In the genomic region with DNA sequence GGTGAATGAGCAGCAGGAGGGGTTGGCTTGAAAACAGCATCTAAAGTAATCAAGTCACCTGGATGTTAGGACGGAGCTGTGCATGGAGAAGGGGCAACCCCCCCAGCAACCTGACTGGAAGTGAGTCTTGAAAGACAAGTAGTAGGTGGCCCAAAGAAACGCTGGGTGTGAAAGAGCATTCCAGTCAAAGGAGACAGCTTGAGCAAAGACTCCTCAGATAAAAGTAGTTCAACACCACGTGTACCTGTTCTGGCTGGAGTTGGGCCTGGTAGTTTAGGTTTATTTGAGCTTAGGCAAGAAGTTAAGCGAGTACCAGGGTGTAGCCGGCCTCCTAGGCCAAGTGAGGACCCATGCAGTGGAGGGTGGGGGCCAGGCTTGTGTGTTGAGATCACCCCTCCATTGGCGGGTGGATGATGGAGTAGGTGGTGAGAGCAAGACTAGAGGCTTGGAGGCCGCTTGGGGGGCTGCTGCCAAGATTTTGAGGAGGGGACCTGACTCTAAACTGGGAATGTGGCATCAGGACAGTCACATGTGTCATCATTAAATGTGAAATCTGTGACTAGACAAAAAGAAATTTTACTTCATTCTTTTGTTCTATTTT, we compare ENCODE assay signal across 18 cellular contexts.
A peak's percentile ranks its signal among the peaks of the same experiment; 100 is the strongest.
DNase-seq lines count a peak whose midpoint lies in the region; ATAC-seq and TF ChIP-seq lines count a peak whose summit lies in the region.
"Had no signal": no experiment of that assay in that cellular context is flagged by ENCODE, and none has a peak within 500 bp of the region (broad histone marks: within the 10 kb centered on the region; RNA-seq: fewer than 3 reads in every experiment).

No MANE protein-coding gene starts in this region.

- no peaks in the 10 kb centered on the region for H3K9me3 Mint-ChIP-seq in central memory CD8-positive, alpha-beta T cell
- H3K9me3 Mint-ChIP-seq in mesothelial cell of epicardium, result no peaks in the 10 kb centered on the region
- H3K9me3 Mint-ChIP-seq: endodermal cell; memory B cell; stimulated activated memory B cell treated with anti-CD40 and anti-IgM and Interleukin-4, amounts not matched to agents 10 μg/mL and 1 μg/mL and 100 μg/mL, for 72 hours; T-helper 1 cell treated with Interleukin-12 subunit alpha and Interleukin-12 subunit beta and Interleukin-4 antibody, amounts not matched to agents 30 μg/mL and 1 μg/mL, for 36 hours had no signal

- H3K36me3 ChIP-seq in stomach, result peaks cover 19 to 38% (median 31%) of the 10 kb centered on the region in 4 donors

- no peaks in the 10 kb centered on the region for H3K27me3 ChIP-seq in stomach

- TF ChIP-seq POLR2A in stomach (IDR thresholded peaks at IDR 0.05), result no peak

- no peak overlapping the region for H3K4me3 Mint-ChIP-seq in central memory CD8-positive, alpha-beta T cell
- H3K4me3 Mint-ChIP-seq in mesothelial cell of epicardium, result no peak overlapping the region
- H3K4me3 Mint-ChIP-seq: endodermal cell; memory B cell; stimulated activated memory B cell treated with anti-CD40 and anti-IgM and Interleukin-4, amounts not matched to agents 10 μg/mL and 1 μg/mL and 100 μg/mL, for 72 hours; T-helper 1 cell treated with Interleukin-12 subunit alpha and Interleukin-12 subunit beta and Interleukin-4 antibody, amounts not matched to agents 30 μg/mL and 1 μg/mL, for 36 hours had no signal

- DNase-seq in DMS53 (lab: John Stamatoyannopoulos, UW), result peak; percentile 20
- DNase-seq in DMS53 treated with DMSO at 0.1 percent for 48 hours (lab: John Stamatoyannopoulos, UW; ENCODE audit: unreplicated experiment), result no peak
- no peak for DNase-seq in central memory CD8-positive, alpha-beta T cell (ENCODE audit: low spot score in 2 of 2)
- no peak for DNase-seq in mesothelial cell of epicardium (ENCODE audit: low spot score in 2 of 2, unreplicated experiment in 2 of 2)
- DNase-seq in stomach, result no peak
- no peak for DNase-seq in NCI-H524 treated with DMSO at 0.1 percent for 48 hours (lab: John Stamatoyannopoulos, UW)
- DNase-seq in activated gamma-delta T cell treated with Interleukin-2 at 50 U/mL for 16 hours, result no peak
- DNase-seq in activated CD4-positive, alpha-beta T cell treated with anti-CD3 and anti-CD28 coated beads for 1 hour, result no peak
- DNase-seq: activated CD4-positive, alpha-beta T cell treated with anti-CD3 and anti-CD28 coated beads, Interleukin-2, amount 50 U/mL, for 4 hours; activated naive CD4-positive, alpha-beta T cell; endodermal cell; GDM1; Kasumi-1; NCI-H524; SHP77 had no signal

- 47 to 68% (median 64%) methylated on average over 7 of the region's 7 CpGs for WGBS in stomach, 5 donors

- no peak overlapping the region for H3K4me3 ChIP-seq in stomach

- no peak for TF ChIP-seq EP300 in stomach (IDR thresholded peaks at IDR 0.05)

- H3K27ac Mint-ChIP-seq in central memory CD8-positive, alpha-beta T cell (ENCODE audit: low read depth), result peak overlapping the region; percentile 3
- H3K27ac Mint-ChIP-seq in mesothelial cell of epicardium, result peak overlapping the region; percentile 39
- H3K27ac Mint-ChIP-seq: endodermal cell; memory B cell; stimulated activated memory B cell treated with anti-CD40 and anti-IgM and Interleukin-4, amounts not matched to agents 10 μg/mL and 1 μg/mL and 100 μg/mL, for 72 hours; T-helper 1 cell treated with Interleukin-12 subunit alpha and Interleukin-12 subunit beta and Interleukin-4 antibody, amounts not matched to agents 30 μg/mL and 1 μg/mL, for 36 hours had no signal

- peak overlapping the region; percentile 72 to 87 (median 81) for H3K27ac ChIP-seq in stomach

- H3K4me1 ChIP-seq in stomach, result peaks cover 29 to 55% (median 40%) of the 10 kb centered on the region in 4 donors

- ATAC-seq in central memory CD8-positive, alpha-beta T cell (replicated peaks; ENCODE audit: extremely low read depth, poor library complexity, severe bottlenecking), result no peak
- ATAC-seq: stimulated activated memory B cell treated with anti-CD40 and anti-IgM and Interleukin-4, amounts not matched to agents 10 μg/mL and 1 μg/mL and 100 μg/mL, for 72 hours had no signal

- peaks cover under 1% of the 10 kb centered on the region for H3K4me1 Mint-ChIP-seq in central memory CD8-positive, alpha-beta T cell
- H3K4me1 Mint-ChIP-seq in mesothelial cell of epicardium, result peaks cover 8% of the 10 kb centered on the region

- H3K36me3 Mint-ChIP-seq in central memory CD8-positive, alpha-beta T cell (ENCODE audit: insufficient read depth), result peaks cover 18% of the 10 kb centered on the region
- peaks cover 6% of the 10 kb centered on the region for H3K36me3 Mint-ChIP-seq in mesothelial cell of epicardium

- H3K27me3 Mint-ChIP-seq in central memory CD8-positive, alpha-beta T cell, result no peaks in the 10 kb centered on the region
- no peaks in the 10 kb centered on the region for H3K27me3 Mint-ChIP-seq in mesothelial cell of epicardium (ENCODE audit: low read depth)
- H3K27me3 Mint-ChIP-seq: memory B cell; stimulated activated memory B cell treated with anti-CD40 and anti-IgM and Interleukin-4, amounts not matched to agents 10 μg/mL and 1 μg/mL and 100 μg/mL, for 72 hours had no signal

- no peaks in the 10 kb centered on the region for H3K9me3 ChIP-seq in stomach

- no peak for TF ChIP-seq CTCF in mesothelial cell of epicardium (IDR thresholded peaks at IDR 0.05; ENCODE audit: unreplicated experiment)
- TF ChIP-seq CTCF in stomach (IDR thresholded peaks at IDR 0.05), result no peak

- intact Hi-C loops in stomach (cut with DNase I; ENCODE audit: low total_unique reads), result no loop called here
